Comparison of ENCODE assay signal across 32 cellular contexts in the genomic region with DNA sequence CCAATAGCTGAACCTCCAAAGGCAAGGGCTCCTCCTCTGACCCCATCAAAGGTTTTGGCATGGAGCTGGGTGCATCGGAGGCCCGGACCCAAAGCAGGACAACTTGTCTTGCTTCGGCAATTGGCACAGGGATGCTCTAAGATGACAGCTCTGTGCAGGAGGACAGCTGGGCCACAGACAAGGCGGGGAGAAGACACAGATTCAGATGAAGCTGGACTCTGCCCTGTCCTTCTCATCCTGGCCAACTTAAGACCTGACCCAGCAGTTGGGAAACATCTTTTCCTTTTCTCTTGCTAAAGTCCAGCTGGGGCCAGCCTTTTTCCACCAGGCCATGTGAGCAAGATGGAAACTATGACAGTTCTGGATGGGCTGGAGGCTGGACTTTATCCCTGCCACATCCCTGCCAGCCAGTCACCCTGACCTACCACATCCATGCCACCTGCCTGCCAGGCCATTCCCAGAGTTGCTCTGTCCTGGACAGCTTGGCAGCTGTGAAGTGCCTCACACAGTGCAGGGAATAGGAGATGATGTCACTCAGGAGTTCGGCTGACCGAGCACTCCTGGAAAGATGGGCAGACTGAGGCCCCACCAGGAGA.
"Had no signal": no experiment of that assay in that cellular context is flagged by ENCODE, and none has a peak within 500 bp of the region (broad histone marks: within the 10 kb centered on the region; RNA-seq: fewer than 3 reads in every experiment).

No MANE protein-coding gene starts in this region.

- H3K4me3 ChIP-seq: body of pancreas, breast epithelium, MG63, Peyer's patch, SJSA1 had no signal

- ATAC-seq: activated CD4-positive, alpha-beta T cell treated with anti-CD3 and anti-CD28 coated beads for 36 hours; activated CD8-positive, alpha-beta T cell treated with anti-CD3 and anti-CD28 coated beads, Interleukin-2, amount 10 ng/mL, durations not matched to agents 7 days and 5 days; body of pancreas; PC-3 had no signal

- H3K36me3 ChIP-seq: breast epithelium, MG63, Peyer's patch, SJSA1 had no signal

- H3K27me3 ChIP-seq: body of pancreas, breast epithelium, MG63, Peyer's patch, SJSA1 had no signal

- DNase-seq: activated CD4-positive, alpha-beta T cell treated with anti-CD3 and anti-CD28 coated beads for 36 hours; activated CD4-positive, alpha-beta T cell treated with anti-CD3 and anti-CD28 coated beads, Interleukin-2, amount 10 ng/mL, durations not matched to agents 7 days and 5 days; activated CD4-positive, alpha-beta T cell treated with anti-CD3 and anti-CD28 coated beads, Interleukin-2, amount 50 U/mL, for 48 hours; activated CD8-positive, alpha-beta T cell treated with anti-CD3 and anti-CD28 coated beads, Interleukin-2, amount 10 ng/mL, durations not matched to agents 7 days and 5 days; activated gamma-delta T cell; activated naive CD4-positive, alpha-beta T cell treated with Interleukin-2 at 50 U/mL for 16 hours; activated naive CD8-positive, alpha-beta T cell treated with anti-CD3 and anti-CD28 coated beads, Interleukin-2, amount 10 ng/mL, durations not matched to agents 7 days and 5 days; activated T-cell treated with anti-CD3 and anti-CD28 coated beads, Interleukin-2, amount 50 U/mL, for 24 hours; amygdala; body of pancreas; caudate nucleus; Kasumi-1; KG1; MG63; NCI-H1048; NCI-H1105 treated with DMSO at 0.1 percent for 48 hours; NCI-H1436; NCI-H1694; NCI-H1930; NCI-H2081 treated with DMSO at 0.1 percent for 48 hours; NCI-H226; NCI-H446 treated with DMSO at 0.1 percent for 48 hours; NCI-H526; NCI-H748 treated with DMSO at 0.1 percent for 48 hours; NK-92 treated with Interleukin-12 subunit alpha and Interleukin-12 subunit beta, amount 100 ng/mL, for 24 hours; PC-3; Peyer's patch; RPMI8226; SHP77 treated with DMSO at 0.1 percent for 48 hours; SK-N-SH had no signal

- H3K4me1 ChIP-seq: body of pancreas, breast epithelium, Peyer's patch, SJSA1 had no signal

- H3K27ac ChIP-seq: body of pancreas, breast epithelium, Peyer's patch, SJSA1 had no signal

- H3K9me3 ChIP-seq: body of pancreas, MG63, Peyer's patch, SJSA1, SK-N-SH had no signal
